21 cellular contexts compared by ENCODE assay signal in the genomic region with DNA sequence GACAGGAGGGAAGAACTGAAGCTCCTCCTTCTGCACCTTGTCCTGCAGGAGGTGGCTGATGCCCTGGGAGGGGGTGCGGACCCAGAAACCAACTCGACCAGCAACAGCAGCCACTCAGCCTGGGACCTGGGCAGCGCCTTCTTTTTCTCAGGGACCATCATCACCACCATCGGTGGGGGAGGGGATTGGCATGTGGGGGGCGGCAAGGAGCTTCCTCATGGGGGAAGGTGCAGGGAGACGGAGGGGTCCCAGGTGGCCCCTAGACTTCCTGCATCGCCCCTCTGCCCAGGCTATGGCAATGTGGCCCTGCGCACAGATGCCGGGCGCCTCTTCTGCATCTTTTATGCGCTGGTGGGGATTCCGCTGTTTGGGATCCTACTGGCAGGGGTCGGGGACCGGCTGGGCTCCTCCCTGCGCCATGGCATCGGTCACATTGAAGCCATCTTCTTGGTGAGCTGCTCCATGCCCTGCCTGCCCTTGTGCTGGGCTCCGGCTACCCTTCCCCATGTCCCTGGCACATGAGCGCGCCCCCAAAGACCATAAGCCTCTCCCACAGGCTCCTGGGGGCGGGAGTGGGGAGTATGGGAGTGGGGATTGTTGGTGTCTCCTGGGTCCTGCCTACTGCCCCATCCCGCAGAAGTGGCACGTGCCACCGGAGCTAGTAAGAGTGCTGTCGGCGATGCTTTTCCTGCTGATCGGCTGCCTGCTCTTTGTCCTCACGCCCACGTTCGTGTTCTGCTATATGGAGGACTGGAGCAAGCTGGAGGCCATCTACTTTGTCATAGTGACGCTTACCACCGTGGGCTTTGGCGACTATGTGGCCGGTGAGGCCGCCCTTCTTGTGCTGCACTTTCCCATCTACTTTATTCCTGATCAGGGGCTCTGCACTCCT. TPM values are rescaled to one million over a fixed set of nuclear protein-coding genes. Genes with fewer than 3 reads are reported as not detected.
"Had no signal": no experiment of that assay in that cellular context is flagged by ENCODE, and none has a peak within 500 bp of the region (broad histone marks: within the 10 kb centered on the region; RNA-seq: fewer than 3 reads in every experiment).

No MANE protein-coding gene starts in this region.

- H3K27ac ChIP-seq: breast epithelium, left ventricle myocardium inferior, stomach, thoracic aorta, uterus had no signal

- FAIRE-seq: islet of Langerhans, TTC549 had no signal

- H3K4me3 Mint-ChIP-seq: activated CD8-positive, alpha-beta memory T cell treated with anti-CD3 and anti-CD28 coated beads, Interleukin-2, amount 10 ng/mL, durations not matched to agents 7 days and 5 days; activated naive CD8-positive, alpha-beta T cell treated with anti-CD3 and anti-CD28 coated beads for 36 hours; activated T-cell treated with anti-CD3 and anti-CD28 coated beads, Interleukin-2, amount 50 U/mL, for 4 hours; endodermal cell; memory B cell; nephron had no signal

- DNase-seq: activated CD4-positive, alpha-beta T cell treated with anti-CD3 and anti-CD28 coated beads, Interleukin-2, amount 50 U/mL, for 4 hours; activated CD8-positive, alpha-beta memory T cell treated with anti-CD3 and anti-CD28 coated beads, Interleukin-2, amount 10 ng/mL, durations not matched to agents 7 days and 5 days; activated gamma-delta T cell; activated naive CD8-positive, alpha-beta T cell treated with anti-CD3 and anti-CD28 coated beads for 36 hours; activated T-cell treated with anti-CD3 and anti-CD28 coated beads, Interleukin-2, amount 50 U/mL, for 4 hours; endodermal cell; left ventricle myocardium inferior; stomach; T-helper 2 cell; uterus had no signal

- H3K4me1 Mint-ChIP-seq: endodermal cell had no signal

- H3K27ac Mint-ChIP-seq: activated CD8-positive, alpha-beta memory T cell treated with anti-CD3 and anti-CD28 coated beads, Interleukin-2, amount 10 ng/mL, durations not matched to agents 7 days and 5 days; activated naive CD8-positive, alpha-beta T cell treated with anti-CD3 and anti-CD28 coated beads for 36 hours; endodermal cell; memory B cell; nephron had no signal

- H3K4me3 ChIP-seq: breast epithelium, left ventricle myocardium inferior, skin epidermis, stomach, thoracic aorta, uterus had no signal

- H3K36me3 Mint-ChIP-seq: activated CD8-positive, alpha-beta memory T cell treated with anti-CD3 and anti-CD28 coated beads, Interleukin-2, amount 10 ng/mL, durations not matched to agents 7 days and 5 days; activated naive CD8-positive, alpha-beta T cell treated with anti-CD3 and anti-CD28 coated beads for 36 hours; memory B cell had no signal

- H3K9me3 ChIP-seq: breast epithelium, left ventricle myocardium inferior, stomach, thoracic aorta, uterus had no signal

- ATAC-seq: activated CD8-positive, alpha-beta memory T cell treated with anti-CD3 and anti-CD28 coated beads, Interleukin-2, amount 10 ng/mL, durations not matched to agents 7 days and 5 days; activated T-cell treated with anti-CD3 and anti-CD28 coated beads, Interleukin-2, amount 50 U/mL, for 4 hours had no signal

- H3K36me3 ChIP-seq: breast epithelium, left ventricle myocardium inferior, stomach, thoracic aorta, uterus had no signal

- H3K9me3 Mint-ChIP-seq: activated naive CD8-positive, alpha-beta T cell treated with anti-CD3 and anti-CD28 coated beads for 36 hours; activated T-cell treated with anti-CD3 and anti-CD28 coated beads, Interleukin-2, amount 50 U/mL, for 4 hours; endodermal cell; memory B cell; nephron had no signal

RNA-seq across cellular contexts. Expression of gene CATSPERZ, which starts 3.1 kb away (rescaled TPM):
- total RNA-seq: activated CD8-positive, alpha-beta memory T cell treated with anti-CD3 and anti-CD28 coated beads, Interleukin-2, amount 10 ng/mL, durations not matched to agents 7 days and 5 days; activated naive CD8-positive, alpha-beta T cell treated with anti-CD3 and anti-CD28 coated beads for 36 hours; activated T-cell treated with anti-CD3 and anti-CD28 coated beads, Interleukin-2, amount 50 U/mL, for 4 hours; cerebellum; dermis microvascular lymphatic vessel endothelial cell; endodermal cell; left ventricle myocardium inferior; osteocyte; thoracic aorta; uterus had no signal

RNA-seq across cellular contexts. Expression of gene KCNK4, which starts 6.0 kb away (rescaled TPM):
- total RNA-seq: activated naive CD8-positive, alpha-beta T cell treated with anti-CD3 and anti-CD28 coated beads for 36 hours; activated T-cell treated with anti-CD3 and anti-CD28 coated beads, Interleukin-2, amount 50 U/mL, for 4 hours; dermis microvascular lymphatic vessel endothelial cell; endodermal cell; left ventricle myocardium inferior; stomach; thoracic aorta had no signal
- polyA plus RNA-seq: esophagus, stomach had no signal
